Comparison of ENCODE assay signal across 30 cellular contexts in genomic region chr5:6216516-6217075, GRCh38.
"Had no signal": no experiment of that assay in that cellular context is flagged by ENCODE, and none has a peak within 500 bp of the region (broad histone marks: within the 10 kb centered on the region; RNA-seq: fewer than 3 reads in every experiment).

No MANE protein-coding gene starts in this region.

- H3K9me3 ChIP-seq: ascending aorta, colonic mucosa, esophagus squamous epithelium had no signal

- ATAC-seq: activated CD4-positive, alpha-beta T cell treated with anti-CD3 and anti-CD28 coated beads for 36 hours; activated CD8-positive, alpha-beta memory T cell treated with anti-CD3 and anti-CD28 coated beads, Interleukin-2, amount 10 ng/mL, durations not matched to agents 7 days and 5 days; activated CD8-positive, alpha-beta T cell treated with anti-CD3 and anti-CD28 coated beads, Interleukin-2, amount 10 ng/mL, durations not matched to agents 7 days and 5 days; activated naive CD4-positive, alpha-beta T cell treated with anti-CD3 and anti-CD28 coated beads, Interleukin-2, amount 50 U/mL, for 72 hours; gastroesophageal sphincter; T-helper 17 cell had no signal

- H3K4me1 ChIP-seq: ascending aorta, breast epithelium, colonic mucosa, esophagus squamous epithelium, gastroesophageal sphincter had no signal

- H3K36me3 ChIP-seq: ascending aorta, breast epithelium, cardiac muscle cell, colonic mucosa, esophagus squamous epithelium, gastroesophageal sphincter, WERI-Rb-1 had no signal

- H3K4me3 ChIP-seq: ascending aorta, breast epithelium, cardiac muscle cell, colonic mucosa, esophagus squamous epithelium, gastroesophageal sphincter had no signal

- H3K27ac ChIP-seq: ascending aorta, breast epithelium, cardiac muscle cell, colonic mucosa, epithelial cell of prostate, esophagus squamous epithelium, gastroesophageal sphincter, WERI-Rb-1 had no signal

- H3K27me3 ChIP-seq: ascending aorta, breast epithelium, cardiac muscle cell, colonic mucosa, esophagus squamous epithelium, gastroesophageal sphincter had no signal

- DNase-seq: activated CD4-positive, alpha-beta memory T cell treated with anti-CD3 and anti-CD28 coated beads for 36 hours; activated CD4-positive, alpha-beta T cell treated with anti-CD3 and anti-CD28 coated beads for 36 hours; activated CD4-positive, alpha-beta T cell treated with anti-CD3 and anti-CD28 coated beads, Interleukin-2, amount 10 ng/mL, durations not matched to agents 24 days and 14 days; activated CD4-positive, CD25-positive, alpha-beta regulatory T cell; activated CD4-positive, CD25-positive, alpha-beta regulatory T cell treated with anti-CD3 and anti-CD28 coated beads, Interleukin-2, amount 50 U/mL, for 72 hours; activated CD8-positive, alpha-beta memory T cell treated with anti-CD3 and anti-CD28 coated beads, Interleukin-2, amount 10 ng/mL, durations not matched to agents 7 days and 5 days; activated CD8-positive, alpha-beta memory T cell treated with anti-CD3 and anti-CD28 coated beads, Interleukin-2, amount 50 U/mL, for 4 hours; activated CD8-positive, alpha-beta T cell treated with anti-CD3 and anti-CD28 coated beads, Interleukin-2, amount 10 ng/mL, durations not matched to agents 7 days and 5 days; activated effector memory CD4-positive, alpha-beta T cell treated with anti-CD3 and anti-CD28 coated beads, Interleukin-2, amount 50 U/mL, for 16 hours; activated naive CD4-positive, alpha-beta T cell; activated naive CD4-positive, alpha-beta T cell treated with anti-CD3 and anti-CD28 coated beads, Interleukin-2, amount 10 ng/mL, durations not matched to agents 7 days and 5 days; activated naive CD8-positive, alpha-beta T cell treated with anti-CD3 and anti-CD28 coated beads, Interleukin-2, amount 10 ng/mL, durations not matched to agents 7 days and 5 days; activated T-cell treated with anti-CD3 and anti-CD28 coated beads, Interleukin-2, amount 50 U/mL, for 1 hour; activated T-cell treated with anti-CD3 and anti-CD28 coated beads, Interleukin-2, amount 50 U/mL, for 48 hours; central memory CD4-positive, alpha-beta T cell; cerebellar nuclear complex; colonic mucosa; effector CD8-positive, alpha-beta T cell; esophagus squamous epithelium; foreskin melanocyte; T-helper 1 cell; T-helper 17 cell; T1000; WERI-Rb-1 had no signal
